Comparison of ENCODE assay signal across 30 cellular contexts in the genomic region with DNA sequence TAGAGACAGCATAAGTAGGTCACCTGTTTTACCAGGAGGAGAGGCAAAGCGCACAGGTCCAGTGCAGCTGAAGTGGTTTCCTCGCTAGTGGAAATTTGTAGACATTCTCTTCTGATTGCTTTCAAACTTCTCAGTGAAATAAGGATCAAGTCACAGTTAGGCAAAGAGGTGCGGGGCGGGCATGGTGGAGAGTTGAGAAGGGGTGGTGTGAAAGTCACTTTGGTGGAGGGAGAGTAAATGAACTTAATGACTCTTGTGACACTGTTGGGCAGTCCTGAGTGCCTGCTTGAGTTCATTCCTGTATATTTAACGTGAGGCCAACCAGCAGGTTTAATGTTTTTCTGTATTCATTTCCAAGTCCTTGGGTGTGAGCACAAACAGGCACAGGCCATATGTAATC.
"Had no signal": no experiment of that assay in that cellular context is flagged by ENCODE, and none has a peak within 500 bp of the region (broad histone marks: within the 10 kb centered on the region; RNA-seq: fewer than 3 reads in every experiment).

No MANE protein-coding gene starts in this region.

- H3K27ac Mint-ChIP-seq: activated B cell treated with CpG ODN at 0.5 μM for 24 hours; activated CD4-positive, alpha-beta T cell treated with anti-CD3 and anti-CD28 coated beads, Interleukin-2, amount 10 ng/mL, durations not matched to agents 24 days and 14 days; activated naive CD4-positive, alpha-beta T cell treated with anti-CD3 and anti-CD28 coated beads, Interleukin-2, amount 50 U/mL, for 72 hours; activated naive CD8-positive, alpha-beta T cell treated with anti-CD3 and anti-CD28 coated beads, Interleukin-2, amount 50 U/mL, for 24 hours; T-cell had no signal

- H3K4me3 ChIP-seq: ascending aorta, body of pancreas, SK-N-MC had no signal

- H3K27ac ChIP-seq: ascending aorta, body of pancreas, SK-N-MC had no signal

- H3K9me3 ChIP-seq: ascending aorta, body of pancreas had no signal

- H3K27me3 Mint-ChIP-seq: activated B cell treated with CpG ODN at 0.5 μM for 24 hours; activated CD4-positive, alpha-beta T cell treated with anti-CD3 and anti-CD28 coated beads, Interleukin-2, amount 10 ng/mL, durations not matched to agents 24 days and 14 days; activated naive CD8-positive, alpha-beta T cell treated with anti-CD3 and anti-CD28 coated beads, Interleukin-2, amount 50 U/mL, for 24 hours; T-cell had no signal

- H3K36me3 Mint-ChIP-seq: T-cell had no signal

- ATAC-seq: activated naive CD4-positive, alpha-beta T cell treated with anti-CD3 and anti-CD28 coated beads, Interleukin-2, amount 50 U/mL, for 72 hours; activated naive CD8-positive, alpha-beta T cell treated with anti-CD3 and anti-CD28 coated beads, Interleukin-2, amount 50 U/mL, for 24 hours; activated T-cell treated with anti-CD3 and anti-CD28 coated beads, Interleukin-2, amount 50 U/mL, for 4 hours; body of pancreas; Panc1; Right ventricle myocardium inferior; T-cell had no signal

- H3K36me3 ChIP-seq: ascending aorta had no signal

- H3K27me3 ChIP-seq: ascending aorta, body of pancreas had no signal

- H3K4me3 Mint-ChIP-seq: activated B cell treated with CpG ODN at 0.5 μM for 24 hours; activated CD4-positive, alpha-beta T cell treated with anti-CD3 and anti-CD28 coated beads, Interleukin-2, amount 10 ng/mL, durations not matched to agents 24 days and 14 days; activated naive CD8-positive, alpha-beta T cell treated with anti-CD3 and anti-CD28 coated beads, Interleukin-2, amount 50 U/mL, for 24 hours; activated T-cell treated with anti-CD3 and anti-CD28 coated beads, Interleukin-2, amount 50 U/mL, for 4 hours; T-cell had no signal

- H3K4me1 ChIP-seq: ascending aorta, body of pancreas had no signal

- H3K4me1 Mint-ChIP-seq: activated B cell treated with CpG ODN at 0.5 μM for 24 hours; activated CD4-positive, alpha-beta T cell treated with anti-CD3 and anti-CD28 coated beads, Interleukin-2, amount 10 ng/mL, durations not matched to agents 24 days and 14 days; activated naive CD8-positive, alpha-beta T cell treated with anti-CD3 and anti-CD28 coated beads, Interleukin-2, amount 50 U/mL, for 24 hours; T-cell had no signal

- DNase-seq: activated B cell treated with CpG ODN at 0.5 μM for 24 hours; activated CD4-positive, alpha-beta T cell treated with anti-CD3 and anti-CD28 coated beads for 1 hour; activated CD4-positive, alpha-beta T cell treated with anti-CD3 and anti-CD28 coated beads, Interleukin-2, amount 10 ng/mL, durations not matched to agents 24 days and 14 days; activated CD4-positive, alpha-beta T cell treated with anti-CD3 and anti-CD28 coated beads, Interleukin-2, amount 50 U/mL, for 48 hours; activated CD8-positive, alpha-beta memory T cell treated with anti-CD3 and anti-CD28 coated beads for 24 hours; activated effector memory CD4-positive, alpha-beta T cell treated with anti-CD3 and anti-CD28 coated beads, Interleukin-2, amount 50 U/mL, for 16 hours; activated naive CD4-positive, alpha-beta T cell treated with Interleukin-2 at 50 U/mL for 16 hours; activated naive CD8-positive, alpha-beta T cell treated with anti-CD3 and anti-CD28 coated beads, Interleukin-2, amount 50 U/mL, for 24 hours; activated T-cell treated with anti-CD3 and anti-CD28 coated beads, Interleukin-2, amount 50 U/mL, for 4 hours; amniotic stem cell; body of pancreas; central memory CD4-positive, alpha-beta T cell; KBM-7; NCI-H1092; NCI-H1417 treated with DMSO at 0.1 percent for 48 hours; NCI-H1694 treated with DMSO at 0.1 percent for 48 hours; NCI-H2081 treated with DMSO at 0.1 percent for 48 hours; NCI-H446; NCI-H526 treated with DMSO at 0.1 percent for 48 hours; NK-92 treated with Interleukin-12 subunit alpha and Interleukin-12 subunit beta, amount 100 ng/mL, for 24 hours; OCI-M1; RPMI8226; T-cell; T-helper 2 cell; T1000 had no signal
